ENCODE assay signal across 1 cellular context in genomic region chr5:56159521-56159947, GRCh38.
TF ChIP-seq lines count a peak whose summit lies in the region.

No MANE protein-coding gene starts in this region.

TF ChIP-seq in H1, 55 proteins besides CTCF, POLR2A, EP300 and RAD21:
- no peak for TF ChIP-seq ZNF274 (IDR thresholded peaks at IDR 0.05; ENCODE audit: borderline replicate concordance, extremely low read depth, low read length)
- no peak for TF ChIP-seq RFX5 (IDR thresholded peaks at IDR 0.05; ENCODE audit: borderline replicate concordance, low read depth, low read length)
- no peak for TF ChIP-seq POU5F1 (IDR thresholded peaks at IDR 0.05; ENCODE audit: low read depth, low read length)
- no peak for TF ChIP-seq NANOG (IDR thresholded peaks at IDR 0.05; ENCODE audit: insufficient read depth, low read depth, low read length, poor library complexity, severe bottlenecking)
- no peak for TF ChIP-seq EZH2 (IDR thresholded peaks at IDR 0.05; ENCODE audit: low read depth, low read length, severe bottlenecking)
- no peak for TF ChIP-seq KDM1A (IDR thresholded peaks at IDR 0.05; ENCODE audit: borderline replicate concordance, low read length)
- no peak for TF ChIP-seq CREB1 (IDR thresholded peaks at IDR 0.05)
